ENCODE assay signal across 9 cellular contexts in the genomic region with DNA sequence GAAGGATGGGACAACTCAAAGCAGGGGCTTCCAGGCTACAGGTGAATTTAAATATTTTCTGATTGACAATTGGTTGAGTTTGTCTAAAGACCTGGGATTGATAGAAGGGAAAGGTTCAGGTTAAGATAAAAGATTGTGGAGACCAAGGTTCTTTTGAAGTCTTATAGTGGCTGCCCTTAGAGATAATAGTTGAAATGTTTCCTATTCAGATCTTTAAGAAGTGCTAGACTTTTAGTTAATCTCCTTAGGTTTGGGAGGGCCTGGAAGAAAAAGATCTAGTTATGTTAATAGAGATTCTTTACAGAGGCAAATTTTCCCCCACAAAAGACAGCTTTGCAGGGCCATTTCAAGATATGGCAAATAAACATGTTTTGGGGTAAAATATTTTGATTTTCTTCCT. TPM values are rescaled to one million over a fixed set of nuclear protein-coding genes. Genes with fewer than 3 reads are reported as not detected.
"Had no signal": no experiment of that assay in that cellular context is flagged by ENCODE, and none has a peak within 500 bp of the region (broad histone marks: within the 10 kb centered on the region; RNA-seq: fewer than 3 reads in every experiment).

No MANE protein-coding gene starts in this region.

RNA-seq across cellular contexts. Expression of a gene that starts 28.2 kb away (rescaled TPM):
- total RNA-seq: activated naive CD4-positive, alpha-beta T cell treated with anti-CD3 and anti-CD28 coated beads, Interleukin-2, amount 50 U/mL, for 72 hours; activated naive CD8-positive, alpha-beta T cell treated with anti-CD3 and anti-CD28 coated beads for 36 hours; activated naive CD8-positive, alpha-beta T cell treated with anti-CD3 and anti-CD28 coated beads, Interleukin-2, amount 10 ng/mL, durations not matched to agents 7 days and 5 days; activated T-cell treated with anti-CD3 and anti-CD28 coated beads, Interleukin-2, amount 50 U/mL, for 4 hours; activated T-helper 1 cell treated with anti-CD3 and anti-CD28 coated beads, Interleukin-12 subunit alpha, Interleukin-12 subunit beta, Interleukin-2, Interleukin-4 antibody, amounts not matched to agents 30 ng/mL and 10 ng/mL and 1 ng/mL, durations not matched to agents 14 hours and 24 hours and 36 hours; activated T-helper 17 cell treated with anti-CD3 and anti-CD28 coated beads, Interleukin-2, amount 50 U/mL, for 72 hours; activated T-helper 2 cell treated with anti-CD3 and anti-CD28 coated beads, Interferon-gamma antibody, Interleukin-2, Interleukin-4, amounts not matched to agents 10 μg/mL and 5 μg/mL and 100 μg/mL, durations not matched to agents 14 hours and 24 hours and 36 hours; ascending aorta; cardiac muscle cell had no signal
